ENCODE assay signal across 27 cellular contexts in genomic region chr2:198917926-198918325, GRCh38.
"Had no signal": no experiment of that assay in that cellular context is flagged by ENCODE, and none has a peak within 500 bp of the region (broad histone marks: within the 10 kb centered on the region; RNA-seq: fewer than 3 reads in every experiment).

No MANE protein-coding gene starts in this region.

- H3K27me3 ChIP-seq: ovary, sigmoid colon, spleen, tibial nerve, upper lobe of left lung had no signal

- ATAC-seq: left ventricle myocardium superior; lower lobe of right lung; natural killer cell; psoas muscle; right cardiac atrium; stimulated activated naive B cell treated with anti-CD40 and anti-IgM and Interleukin-4, amounts not matched to agents 10 μg/mL and 1 μg/mL and 100 μg/mL, for 72 hours had no signal

- FAIRE-seq: endothelial cell of umbilical vein, urothelium cell line had no signal

- DNase-seq: dermis blood vessel endothelial cell; effector memory CD4-positive, alpha-beta T cell; foreskin melanocyte; glutamatergic neuron; hypothalamus; immature natural killer cell; islet precursor cell; left ventricle myocardium superior; lower lobe of right lung; natural killer cell; occipital lobe; ovary; posterior cingulate gyrus; psoas muscle; right cardiac atrium; sigmoid colon; spleen; stimulated activated CD4-positive, alpha-beta T cell treated with anti-CD3 and anti-CD28 coated beads, Interleukin-4, amount 100 ng/mL, for 4 hours; stimulated activated naive B cell treated with anti-CD40 and anti-IgM and Interleukin-4, amounts not matched to agents 10 μg/mL and 1 μg/mL and 100 μg/mL, for 72 hours; upper lobe of left lung had no signal

- H3K4me3 Mint-ChIP-seq: immature natural killer cell; memory B cell; natural killer cell; stimulated activated naive B cell treated with anti-CD40 and anti-IgM and Interleukin-4, amounts not matched to agents 10 μg/mL and 1 μg/mL and 100 μg/mL, for 72 hours; stimulated activated naive CD8-positive, alpha-beta T cell treated with anti-CD3 and anti-CD28 coated beads, Interleukin-15, Interleukin-2, amounts not matched to agents 100 ng/mL and 50 ng/mL, for 24 hours had no signal

- H3K4me1 ChIP-seq: lower lobe of right lung, psoas muscle, sigmoid colon, spleen, tibial nerve, upper lobe of left lung had no signal

- H3K36me3 Mint-ChIP-seq: immature natural killer cell; memory B cell; natural killer cell; stimulated activated naive B cell treated with anti-CD40 and anti-IgM and Interleukin-4, amounts not matched to agents 10 μg/mL and 1 μg/mL and 100 μg/mL, for 72 hours had no signal

- H3K4me3 ChIP-seq: coronary artery, lower lobe of right lung, ovary, psoas muscle, sigmoid colon, spleen, thoracic aorta, tibial nerve, upper lobe of left lung had no signal

- H3K36me3 ChIP-seq: lower lobe of right lung, ovary, sigmoid colon, spleen, thoracic aorta, tibial nerve, upper lobe of left lung had no signal

- H3K27me3 Mint-ChIP-seq: memory B cell; stimulated activated naive CD8-positive, alpha-beta T cell treated with anti-CD3 and anti-CD28 coated beads, Interleukin-15, Interleukin-2, amounts not matched to agents 100 ng/mL and 50 ng/mL, for 24 hours had no signal

- H3K9me3 Mint-ChIP-seq: stimulated activated naive CD8-positive, alpha-beta T cell treated with anti-CD3 and anti-CD28 coated beads, Interleukin-15, Interleukin-2, amounts not matched to agents 100 ng/mL and 50 ng/mL, for 24 hours had no signal

- H3K9me3 ChIP-seq: lower lobe of right lung, ovary, psoas muscle, sigmoid colon, upper lobe of left lung had no signal

- H3K27ac Mint-ChIP-seq: immature natural killer cell; memory B cell; natural killer cell; stimulated activated naive B cell treated with anti-CD40 and anti-IgM and Interleukin-4, amounts not matched to agents 10 μg/mL and 1 μg/mL and 100 μg/mL, for 72 hours; stimulated activated naive CD8-positive, alpha-beta T cell treated with anti-CD3 and anti-CD28 coated beads, Interleukin-15, Interleukin-2, amounts not matched to agents 100 ng/mL and 50 ng/mL, for 24 hours had no signal

- H3K27ac ChIP-seq: coronary artery, lower lobe of right lung, ovary, psoas muscle, sigmoid colon, spleen, thoracic aorta, tibial nerve, upper lobe of left lung had no signal

- H3K4me1 Mint-ChIP-seq: immature natural killer cell, natural killer cell had no signal
